Comparison of ENCODE assay signal across 8 cellular contexts in genomic region chr6:24581084-24581669, GRCh38.
A peak's percentile ranks its signal among the peaks of the same experiment; 100 is the strongest.
DNase-seq lines count a peak whose midpoint lies in the region; ATAC-seq and TF ChIP-seq lines count a peak whose summit lies in the region.

No MANE protein-coding gene starts in this region.

- no peak overlapping the region for H3K4me3 Mint-ChIP-seq in nephron
- no peak overlapping the region for H3K4me3 Mint-ChIP-seq in stimulated activated naive B cell treated with anti-CD40 and anti-IgM and Interleukin-4, amounts not matched to agents 10 μg/mL and 1 μg/mL and 100 μg/mL, for 72 hours

- H3K79me2 ChIP-seq in OCI-LY7 (ENCODE audit: insufficient read depth, low read depth, low read length), result no peaks in the 10 kb centered on the region

- WGBS in esophagus squamous epithelium, 2 donors, result 50 to 55% methylated on average over 7 of the region's 7 CpGs

- no peak overlapping the region for H3K4me2 ChIP-seq in OCI-LY7 (ENCODE audit: low read length)

- H3K27ac Mint-ChIP-seq in nephron, result no peak overlapping the region
- no peak overlapping the region for H3K27ac Mint-ChIP-seq in stimulated activated naive B cell treated with anti-CD40 and anti-IgM and Interleukin-4, amounts not matched to agents 10 μg/mL and 1 μg/mL and 100 μg/mL, for 72 hours

- CTCF ChIA-PET in OCI-LY7 (lab: Charles Lee; ENCODE audit: unreplicated experiment), result interaction anchor here (0.6 to 0.8 kb wide), 3 partner anchors 38 to 382 kb away, joined by 3 to 4 read pairs (median 3); partner anchors contain the start of gene ALDH5A1

- H3K36me3 Mint-ChIP-seq in nephron (ENCODE audit: low read depth), result no peaks in the 10 kb centered on the region
- no peaks in the 10 kb centered on the region for H3K36me3 Mint-ChIP-seq in stimulated activated naive B cell treated with anti-CD40 and anti-IgM and Interleukin-4, amounts not matched to agents 10 μg/mL and 1 μg/mL and 100 μg/mL, for 72 hours

- peak; percentile 92 to 95 for ATAC-seq in stimulated activated naive B cell treated with anti-CD40 and anti-IgM and Interleukin-4, amounts not matched to agents 10 μg/mL and 1 μg/mL and 100 μg/mL, for 72 hours (replicated peaks)

- H2AFZ ChIP-seq in OCI-LY7 (ENCODE audit: low read length), result no peak overlapping the region; the same call in 1 of the 2 replicates

- DNase-seq in Ammon's horn (ENCODE audit: low spot score), result peak; percentile 83
- peak; percentile 24 for DNase-seq in GM19238 (ENCODE audit: insufficient read length, low spot score)
- peak; percentile 50 for DNase-seq in HT1080 (ENCODE audit: low read depth)
- peak; percentile 84 for DNase-seq in OCI-LY7 (ENCODE audit: low spot score)
- peak; percentile 77 for DNase-seq in activated T-cell treated with anti-CD3 and anti-CD28 coated beads for 1 hour (ENCODE audit: low read depth)
- no peak for DNase-seq in esophagus squamous epithelium (lab: John Stamatoyannopoulos, UW)
- DNase-seq in stimulated activated naive B cell treated with anti-CD40 and anti-IgM and Interleukin-4, amounts not matched to agents 10 μg/mL and 1 μg/mL and 100 μg/mL, for 72 hours, result peak; percentile 43

- POLR2A ChIA-PET in OCI-LY7 (lab: Charles Lee), result interaction anchor here (0.7 kb wide), 1 partner anchor 16 kb away, joined by 4 read pairs; no protein-coding TSS in a partner anchor

- H3K4me3 ChIP-seq in OCI-LY7 (ENCODE audit: low read depth, low read length, poor library complexity, severe bottlenecking) (no peak overlapping the region), esophagus squamous epithelium (no peak overlapping the region)

- H3K4me1 ChIP-seq in OCI-LY7 (ENCODE audit: insufficient read depth, low read length, poor library complexity, severe bottlenecking) (peaks cover 16% of the 10 kb centered on the region), esophagus squamous epithelium (peaks cover 0 to 10% (median 3%) of the 10 kb centered on the region in 3 donors)

- intact Hi-C loops in OCI-LY7 (cut with micrococcal nuclease; ENCODE audit: unreplicated experiment) (loop anchor here (1.0 to 10.0 kb wide), 5 partner anchors 57 to 436 kb away; no protein-coding TSS in a partner anchor), esophagus squamous epithelium (cut with DNase I) (loop anchor here (5.0 kb wide), 1 partner anchor 116 kb away; no protein-coding TSS in a partner anchor)

- H3K27ac ChIP-seq in OCI-LY7 (ENCODE audit: low read depth, low read length, poor library complexity, severe bottlenecking) (no peak overlapping the region), esophagus squamous epithelium (no peak overlapping the region)

- TF ChIP-seq POLR2A in esophagus squamous epithelium (IDR thresholded peaks at IDR 0.05), result no peak

- H3K27me3 Mint-ChIP-seq in nephron (ENCODE audit: low read depth), result peaks cover 16% of the 10 kb centered on the region
- H3K27me3 Mint-ChIP-seq in stimulated activated naive B cell treated with anti-CD40 and anti-IgM and Interleukin-4, amounts not matched to agents 10 μg/mL and 1 μg/mL and 100 μg/mL, for 72 hours, result no peaks in the 10 kb centered on the region

- TF ChIP-seq CTCF in OCI-LY7 (conservative IDR thresholded peaks at IDR 0.05; ENCODE audit: low read length) (peak; percentile 94), esophagus squamous epithelium (IDR thresholded peaks at IDR 0.05) (peak; percentile 58 to 84 (median 72)), nephron (IDR thresholded peaks at IDR 0.05; ENCODE audit: unreplicated experiment in 3 of 3) (peak; percentile 67 to 77 (median 74))

- no peaks in the 10 kb centered on the region for H3K9me3 ChIP-seq in OCI-LY7 (ENCODE audit: low read length)
- H3K9me3 ChIP-seq in esophagus squamous epithelium, result no peaks in the 10 kb centered on the region

- peaks cover 21% of the 10 kb centered on the region for H3K4me1 Mint-ChIP-seq in nephron
- peaks cover 2 to 6% of the 10 kb centered on the region in 2 donors for H3K4me1 Mint-ChIP-seq in stimulated activated naive B cell treated with anti-CD40 and anti-IgM and Interleukin-4, amounts not matched to agents 10 μg/mL and 1 μg/mL and 100 μg/mL, for 72 hours

- no peaks in the 10 kb centered on the region for H3K9me2 ChIP-seq in OCI-LY7 (ENCODE audit: insufficient read depth, low read length)

- H3K36me3 ChIP-seq in OCI-LY7 (ENCODE audit: insufficient read depth, low read length), result no peaks in the 10 kb centered on the region
- no peaks in the 10 kb centered on the region for H3K36me3 ChIP-seq in esophagus squamous epithelium

- BruUV-seq in OCI-LY7 (replicated peaks; lab: Mats Ljungman, UMichigan), result no TSS peak

- H3K27me3 ChIP-seq in esophagus squamous epithelium, result no peaks in the 10 kb centered on the region

- H3K9me3 Mint-ChIP-seq in nephron, result no peaks in the 10 kb centered on the region
- H3K9me3 Mint-ChIP-seq in stimulated activated naive B cell treated with anti-CD40 and anti-IgM and Interleukin-4, amounts not matched to agents 10 μg/mL and 1 μg/mL and 100 μg/mL, for 72 hours, result no peaks in the 10 kb centered on the region

- no peaks in the 10 kb centered on the region for H4K20me1 ChIP-seq in OCI-LY7 (ENCODE audit: insufficient read depth, low read length)
